Comparison of ENCODE assay signal across 18 cellular contexts in genomic region chr11:14444441-14445189, GRCh38. TPM values are rescaled to one million over a fixed set of nuclear protein-coding genes. Genes with fewer than 3 reads are reported as not detected.
DNase-seq lines count a peak whose midpoint lies in the region; ATAC-seq and FAIRE-seq lines count a peak whose summit lies in the region.
"Had no signal": no experiment of that assay in that cellular context is flagged by ENCODE, and none has a peak within 500 bp of the region (broad histone marks: within the 10 kb centered on the region; RNA-seq: fewer than 3 reads in every experiment).

No MANE protein-coding gene starts in this region.

- no peak for FAIRE-seq in GM19239 (lab: Jason Lieb, UNC)
- FAIRE-seq: HTR-8/SVneo, K562 had no signal

- no peaks in the 10 kb centered on the region for H3K36me3 Mint-ChIP-seq in activated T-helper 17 cell treated with anti-CD3 and anti-CD28 coated beads, Interleukin-2, amount 50 U/mL, for 72 hours (ENCODE audit: low read depth)
- peaks cover 2% of the 10 kb centered on the region for H3K36me3 Mint-ChIP-seq in memory B cell

- no peak overlapping the region for H3K27ac Mint-ChIP-seq in activated T-helper 17 cell treated with anti-CD3 and anti-CD28 coated beads, Interleukin-2, amount 50 U/mL, for 72 hours
- H3K27ac Mint-ChIP-seq in memory B cell: peak overlapping the region; percentile 28
- peak overlapping the region; percentile 27 to 57 for H3K27ac Mint-ChIP-seq in stimulated activated naive CD8-positive, alpha-beta T cell treated with anti-CD3 and anti-CD28 coated beads, Interleukin-15, amount 100 ng/mL, for 72 hours
- H3K27ac Mint-ChIP-seq: B cell had no signal

- H3K4me1 Mint-ChIP-seq in activated T-helper 17 cell treated with anti-CD3 and anti-CD28 coated beads, Interleukin-2, amount 50 U/mL, for 72 hours: peaks cover 6% of the 10 kb centered on the region
- peaks cover 6% of the 10 kb centered on the region for H3K4me1 Mint-ChIP-seq in memory B cell
- peaks cover 47% of the 10 kb centered on the region for H3K4me1 Mint-ChIP-seq in stimulated activated naive CD8-positive, alpha-beta T cell treated with anti-CD3 and anti-CD28 coated beads, Interleukin-15, amount 100 ng/mL, for 72 hours

- no peaks in the 10 kb centered on the region for H3K9me3 Mint-ChIP-seq in activated T-helper 17 cell treated with anti-CD3 and anti-CD28 coated beads, Interleukin-2, amount 50 U/mL, for 72 hours
- H3K9me3 Mint-ChIP-seq in memory B cell: no peaks in the 10 kb centered on the region
- no peaks in the 10 kb centered on the region for H3K9me3 Mint-ChIP-seq in stimulated activated naive CD8-positive, alpha-beta T cell treated with anti-CD3 and anti-CD28 coated beads, Interleukin-15, amount 100 ng/mL, for 72 hours
- H3K9me3 Mint-ChIP-seq: CD4-positive, CD25-positive, alpha-beta regulatory T cell had no signal

- peak; percentile 57 for ATAC-seq in activated T-helper 17 cell treated with anti-CD3 and anti-CD28 coated beads, Interleukin-2, amount 50 U/mL, for 72 hours (replicated peaks)
- ATAC-seq in memory B cell (ENCODE audit: low read depth): no peak
- peak; percentile 58 for ATAC-seq in stimulated activated naive CD8-positive, alpha-beta T cell treated with anti-CD3 and anti-CD28 coated beads, Interleukin-15, amount 100 ng/mL, for 72 hours
- ATAC-seq: K562 had no signal

- no peaks in the 10 kb centered on the region for H3K27me3 Mint-ChIP-seq in activated T-helper 17 cell treated with anti-CD3 and anti-CD28 coated beads, Interleukin-2, amount 50 U/mL, for 72 hours
- no peaks in the 10 kb centered on the region for H3K27me3 Mint-ChIP-seq in memory B cell
- no peaks in the 10 kb centered on the region for H3K27me3 Mint-ChIP-seq in stimulated activated naive CD8-positive, alpha-beta T cell treated with anti-CD3 and anti-CD28 coated beads, Interleukin-15, amount 100 ng/mL, for 72 hours
- H3K27me3 Mint-ChIP-seq: B cell; CD4-positive, CD25-positive, alpha-beta regulatory T cell had no signal

- DNase-seq in stimulated activated CD4-positive, alpha-beta T cell treated with anti-CD3 and anti-CD28 coated beads, Interleukin-1b, Interleukin-23, amount 100 ng/mL, for 48 hours: peak; percentile 8
- DNase-seq in stimulated activated CD4-positive, alpha-beta T cell treated with anti-CD3 and anti-CD28 coated beads, Interleukin-12 subunit alpha, Interleukin-12 subunit beta, amount 100 ng/mL, for 4 hours: no peak
- no peak for DNase-seq in memory B cell (ENCODE audit: low spot score in 2 of 2)
- DNase-seq in stimulated activated naive CD8-positive, alpha-beta T cell treated with anti-CD3 and anti-CD28 coated beads, Interleukin-15, amount 100 ng/mL, for 72 hours: no peak
- DNase-seq in middle frontal gyrus (ENCODE audit: extremely low spot score, low spot score): no peak
- DNase-seq in GM19239 (ENCODE audit: insufficient read length, low spot score): no peak
- no peak for DNase-seq in NCI-H128 (lab: John Stamatoyannopoulos, UW; ENCODE audit: unreplicated experiment)
- DNase-seq: Caco-2; CD4-positive, CD25-positive, alpha-beta regulatory T cell; NCI-H1930; NCI-H2171; NCI-H446; NCI-H69; SHP77 treated with DMSO at 0.1 percent for 48 hours had no signal

- no peak overlapping the region for H3K4me3 Mint-ChIP-seq in activated T-helper 17 cell treated with anti-CD3 and anti-CD28 coated beads, Interleukin-2, amount 50 U/mL, for 72 hours
- no peak overlapping the region for H3K4me3 Mint-ChIP-seq in memory B cell
- no peak overlapping the region for H3K4me3 Mint-ChIP-seq in stimulated activated naive CD8-positive, alpha-beta T cell treated with anti-CD3 and anti-CD28 coated beads, Interleukin-15, amount 100 ng/mL, for 72 hours
- H3K4me3 Mint-ChIP-seq: B cell; CD4-positive, CD25-positive, alpha-beta regulatory T cell had no signal

RNA-seq across cellular contexts. Expression of gene COPB1, which starts 55.0 kb away (rescaled TPM):
- total RNA-seq in activated T-helper 17 cell treated with anti-CD3 and anti-CD28 coated beads, Interleukin-2, amount 50 U/mL, for 72 hours: 100 to 1,000 TPM in 1 of 2 donors, 10 to 100 TPM in 1; 93.4 to 103 TPM
